ENCODE assay signal across 19 cellular contexts in the genomic region with DNA sequence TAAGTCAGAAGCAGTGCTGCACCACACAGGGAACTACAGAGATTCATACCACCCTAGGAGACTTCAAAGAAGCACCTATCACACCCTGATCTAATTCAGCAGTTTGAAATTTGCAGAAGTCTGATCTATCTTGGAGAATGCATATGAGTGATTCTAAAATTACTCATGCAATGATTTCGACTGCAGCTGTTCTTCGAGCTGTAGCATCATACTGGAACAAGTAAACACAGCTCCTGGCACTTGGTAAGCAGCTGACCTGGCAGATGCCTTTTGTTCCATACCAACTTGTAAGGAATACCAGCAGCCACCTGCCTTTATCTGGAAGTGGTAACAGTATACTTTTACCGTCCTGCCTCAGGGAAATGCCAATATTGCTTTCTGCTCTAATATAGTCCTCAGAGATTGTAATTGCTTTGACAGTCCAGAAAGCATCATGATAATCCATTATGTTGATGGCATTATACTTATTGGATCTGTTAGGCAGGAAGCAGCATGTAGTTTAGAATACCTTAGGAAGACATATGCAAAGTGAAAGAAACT. TPM values are rescaled to one million over a fixed set of nuclear protein-coding genes. Genes with fewer than 3 reads are reported as not detected.
"Had no signal": no experiment of that assay in that cellular context is flagged by ENCODE, and none has a peak within 500 bp of the region (broad histone marks: within the 10 kb centered on the region; RNA-seq: fewer than 3 reads in every experiment).

No MANE protein-coding gene starts in this region.

- H3K27ac ChIP-seq: dorsolateral prefrontal cortex had no signal

- H3K4me3 ChIP-seq: dorsolateral prefrontal cortex had no signal

- ATAC-seq: natural killer cell treated with Interleukin-12 subunit alpha and Interleukin-12 subunit beta and Interleukin-15 and Interleukin-18, amount 100 ng/mL, for 72 hours; right cardiac atrium; stimulated activated naive CD8-positive, alpha-beta T cell treated with anti-CD3 and anti-CD28 coated beads, Interleukin-15, Interleukin-2, amounts not matched to agents 100 U/mL and 50 U/mL, for 24 hours had no signal

- DNase-seq: activated CD4-positive, CD25-positive, alpha-beta regulatory T cell treated with anti-CD3 and anti-CD28 coated beads, Interleukin-2, amount 50 U/mL, for 72 hours; activated naive CD4-positive, alpha-beta T cell treated with Interleukin-2 at 50 U/mL for 16 hours; activated T-cell treated with anti-CD3 and anti-CD28 coated beads for 4 hours; dorsolateral prefrontal cortex; endodermal cell; erythroblast; mesenchymal stem cell; nucleus accumbens; right cardiac atrium; stimulated activated naive CD8-positive, alpha-beta T cell treated with anti-CD3 and anti-CD28 coated beads, Interleukin-15, Interleukin-2, amounts not matched to agents 100 U/mL and 50 U/mL, for 24 hours; T1000 had no signal

- H3K27me3 ChIP-seq: dorsolateral prefrontal cortex had no signal

RNA-seq across cellular contexts. Expression of a gene that starts 25.7 kb away (rescaled TPM):
- total RNA-seq: activated CD8-positive, alpha-beta memory T cell treated with anti-CD3 and anti-CD28 coated beads for 36 hours; astrocyte; chondrocyte; dorsolateral prefrontal cortex; endodermal cell; kidney epithelial cell; liver; mucosa of gallbladder; natural killer cell treated with Interleukin-12 subunit alpha and Interleukin-12 subunit beta and Interleukin-15 and Interleukin-18, amount 100 ng/mL, for 72 hours; posterior vena cava; right cardiac atrium had no signal
- polyA plus RNA-seq: liver, right cardiac atrium had no signal

RNA-seq across cellular contexts. Expression of a gene that starts 46.3 kb away (rescaled TPM):
- total RNA-seq: activated CD8-positive, alpha-beta memory T cell treated with anti-CD3 and anti-CD28 coated beads for 36 hours; chondrocyte; dorsolateral prefrontal cortex; kidney epithelial cell; liver; mucosa of gallbladder; natural killer cell treated with Interleukin-12 subunit alpha and Interleukin-12 subunit beta and Interleukin-15 and Interleukin-18, amount 100 ng/mL, for 72 hours; posterior vena cava; right cardiac atrium had no signal
- polyA plus RNA-seq: liver, right cardiac atrium had no signal
